Comparison of ENCODE assay signal across 1 cellular context in the genomic region with DNA sequence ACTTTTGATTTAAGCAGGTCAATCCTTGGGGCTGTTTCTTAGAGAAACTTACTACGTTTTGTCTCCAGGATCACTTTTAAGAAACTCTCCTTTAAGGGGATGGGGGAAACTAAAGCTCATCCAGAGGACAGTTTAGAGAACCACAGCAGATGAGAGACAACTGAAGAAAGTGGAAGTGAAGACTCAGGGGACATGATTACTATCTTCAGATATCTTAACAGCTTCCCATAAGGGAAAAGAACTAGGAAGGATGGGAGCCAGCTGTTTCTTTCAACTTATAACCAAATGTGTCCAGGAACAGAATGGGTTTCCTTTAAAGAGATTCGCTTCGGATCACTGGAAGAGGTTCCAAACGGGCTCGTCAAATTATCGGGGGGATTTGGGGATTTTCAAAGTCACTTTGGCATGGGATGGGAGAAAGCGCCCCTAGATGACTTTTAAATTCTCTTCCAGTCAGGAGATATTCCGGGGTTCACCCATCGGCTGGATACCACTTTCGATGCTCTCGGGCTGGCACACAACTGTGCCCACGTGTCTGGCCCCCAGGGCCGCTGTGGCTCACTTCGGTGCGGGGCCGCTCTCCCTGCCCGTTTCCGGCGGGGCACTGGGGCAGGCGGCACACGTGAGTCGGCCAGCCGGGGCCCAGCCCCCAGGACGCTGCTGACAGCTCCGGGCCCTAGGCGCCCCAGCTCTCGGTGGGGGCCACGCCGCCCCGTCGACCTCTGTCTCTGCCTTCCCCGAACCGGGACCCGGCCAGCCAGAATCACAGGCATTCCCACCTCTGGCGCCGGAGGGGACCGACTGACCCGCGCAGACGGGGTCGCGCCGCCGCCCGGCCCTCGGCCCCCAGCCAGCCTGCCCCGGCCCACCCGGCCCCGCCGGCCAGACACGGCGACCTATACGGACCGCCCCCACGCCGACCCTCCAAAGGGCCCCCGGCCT.
A peak's percentile ranks its signal among the peaks of the same experiment; 100 is the strongest.
TF ChIP-seq lines count a peak whose summit lies in the region.

No MANE protein-coding gene starts in this region.

TF ChIP-seq in HEK293, 187 proteins besides CTCF, POLR2A, EP300 and RAD21 (continued from another document):
- TF ChIP-seq SP3 (tag by site-specific recombination; IDR thresholded peaks at IDR 0.05) (no peak), PRDM1 (tag by site-specific recombination; IDR thresholded peaks at IDR 0.05) (peak; percentile 85), ZNF629 (tag by site-specific recombination; IDR thresholded peaks at IDR 0.05) (0 out of 2 replicates have a peak, but pooled peaks have one; percentile 12), ZNF48 (tag by site-specific recombination; IDR thresholded peaks at IDR 0.05) (no peak), ZEB2 (tag by site-specific recombination; IDR thresholded peaks at IDR 0.05) (peak; percentile 59; the same call in 1 of the 2 replicates), ZSCAN23 (tag by site-specific recombination; IDR thresholded peaks at IDR 0.05) (0 out of 2 replicates have a peak, but pooled peaks have one; percentile 17)
- TF ChIP-seq, protein P1, sequence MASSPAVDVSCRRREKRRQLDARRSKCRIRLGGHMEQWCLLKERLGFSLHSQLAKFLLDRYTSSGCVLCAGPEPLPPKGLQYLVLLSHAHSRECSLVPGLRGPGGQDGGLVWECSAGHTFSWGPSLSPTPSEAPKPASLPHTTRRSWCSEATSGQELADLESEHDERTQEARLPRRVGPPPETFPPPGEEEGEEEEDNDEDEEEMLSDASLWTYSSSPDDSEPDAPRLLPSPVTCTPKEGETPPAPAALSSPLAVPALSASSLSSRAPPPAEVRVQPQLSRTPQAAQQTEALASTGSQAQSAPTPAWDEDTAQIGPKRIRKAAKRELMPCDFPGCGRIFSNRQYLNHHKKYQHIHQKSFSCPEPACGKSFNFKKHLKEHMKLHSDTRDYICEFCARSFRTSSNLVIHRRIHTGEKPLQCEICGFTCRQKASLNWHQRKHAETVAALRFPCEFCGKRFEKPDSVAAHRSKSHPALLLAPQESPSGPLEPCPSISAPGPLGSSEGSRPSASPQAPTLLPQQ (tag by site-specific recombination; IDR thresholded peaks at IDR 0.05), result peak; percentile 90
- TF ChIP-seq, protein P2, sequence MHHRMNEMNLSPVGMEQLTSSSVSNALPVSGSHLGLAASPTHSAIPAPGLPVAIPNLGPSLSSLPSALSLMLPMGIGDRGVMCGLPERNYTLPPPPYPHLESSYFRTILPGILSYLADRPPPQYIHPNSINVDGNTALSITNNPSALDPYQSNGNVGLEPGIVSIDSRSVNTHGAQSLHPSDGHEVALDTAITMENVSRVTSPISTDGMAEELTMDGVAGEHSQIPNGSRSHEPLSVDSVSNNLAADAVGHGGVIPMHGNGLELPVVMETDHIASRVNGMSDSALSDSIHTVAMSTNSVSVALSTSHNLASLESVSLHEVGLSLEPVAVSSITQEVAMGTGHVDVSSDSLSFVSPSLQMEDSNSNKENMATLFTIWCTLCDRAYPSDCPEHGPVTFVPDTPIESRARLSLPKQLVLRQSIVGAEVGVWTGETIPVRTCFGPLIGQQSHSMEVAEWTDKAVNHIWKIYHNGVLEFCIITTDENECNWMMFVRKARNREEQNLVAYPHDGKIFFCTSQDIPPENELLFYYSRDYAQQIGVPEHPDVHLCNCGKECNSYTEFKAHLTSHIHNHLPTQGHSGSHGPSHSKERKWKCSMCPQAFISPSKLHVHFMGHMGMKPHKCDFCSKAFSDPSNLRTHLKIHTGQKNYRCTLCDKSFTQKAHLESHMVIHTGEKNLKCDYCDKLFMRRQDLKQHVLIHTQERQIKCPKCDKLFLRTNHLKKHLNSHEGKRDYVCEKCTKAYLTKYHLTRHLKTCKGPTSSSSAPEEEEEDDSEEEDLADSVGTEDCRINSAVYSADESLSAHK (tag by site-specific recombination; IDR thresholded peaks at IDR 0.05), result no peak
- TF ChIP-seq, protein P3, sequence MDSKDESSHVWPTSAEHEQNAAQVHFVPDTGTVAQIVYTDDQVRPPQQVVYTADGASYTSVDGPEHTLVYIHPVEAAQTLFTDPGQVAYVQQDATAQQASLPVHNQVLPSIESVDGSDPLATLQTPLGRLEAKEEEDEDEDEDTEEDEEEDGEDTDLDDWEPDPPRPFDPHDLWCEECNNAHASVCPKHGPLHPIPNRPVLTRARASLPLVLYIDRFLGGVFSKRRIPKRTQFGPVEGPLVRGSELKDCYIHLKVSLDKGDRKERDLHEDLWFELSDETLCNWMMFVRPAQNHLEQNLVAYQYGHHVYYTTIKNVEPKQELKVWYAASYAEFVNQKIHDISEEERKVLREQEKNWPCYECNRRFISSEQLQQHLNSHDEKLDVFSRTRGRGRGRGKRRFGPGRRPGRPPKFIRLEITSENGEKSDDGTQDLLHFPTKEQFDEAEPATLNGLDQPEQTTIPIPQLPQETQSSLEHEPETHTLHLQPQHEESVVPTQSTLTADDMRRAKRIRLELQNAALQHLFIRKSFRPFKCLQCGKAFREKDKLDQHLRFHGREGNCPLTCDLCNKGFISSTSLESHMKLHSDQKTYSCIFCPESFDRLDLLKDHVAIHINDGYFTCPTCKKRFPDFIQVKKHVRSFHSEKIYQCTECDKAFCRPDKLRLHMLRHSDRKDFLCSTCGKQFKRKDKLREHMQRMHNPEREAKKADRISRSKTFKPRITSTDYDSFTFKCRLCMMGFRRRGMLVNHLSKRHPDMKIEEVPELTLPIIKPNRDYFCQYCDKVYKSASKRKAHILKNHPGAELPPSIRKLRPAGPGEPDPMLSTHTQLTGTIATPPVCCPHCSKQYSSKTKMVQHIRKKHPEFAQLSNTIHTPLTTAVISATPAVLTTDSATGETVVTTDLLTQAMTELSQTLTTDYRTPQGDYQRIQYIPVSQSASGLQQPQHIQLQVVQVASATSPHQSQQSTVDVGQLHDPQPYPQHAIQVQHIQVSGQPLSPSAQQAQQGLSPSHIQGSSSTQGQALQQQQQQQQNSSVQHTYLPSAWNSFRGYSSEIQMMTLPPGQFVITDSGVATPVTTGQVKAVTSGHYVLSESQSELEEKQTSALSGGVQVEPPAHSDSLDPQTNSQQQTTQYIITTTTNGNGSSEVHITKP (tag by site-specific recombination; IDR thresholded peaks at IDR 0.05), result peak; percentile 72
- TF ChIP-seq, protein P4, sequence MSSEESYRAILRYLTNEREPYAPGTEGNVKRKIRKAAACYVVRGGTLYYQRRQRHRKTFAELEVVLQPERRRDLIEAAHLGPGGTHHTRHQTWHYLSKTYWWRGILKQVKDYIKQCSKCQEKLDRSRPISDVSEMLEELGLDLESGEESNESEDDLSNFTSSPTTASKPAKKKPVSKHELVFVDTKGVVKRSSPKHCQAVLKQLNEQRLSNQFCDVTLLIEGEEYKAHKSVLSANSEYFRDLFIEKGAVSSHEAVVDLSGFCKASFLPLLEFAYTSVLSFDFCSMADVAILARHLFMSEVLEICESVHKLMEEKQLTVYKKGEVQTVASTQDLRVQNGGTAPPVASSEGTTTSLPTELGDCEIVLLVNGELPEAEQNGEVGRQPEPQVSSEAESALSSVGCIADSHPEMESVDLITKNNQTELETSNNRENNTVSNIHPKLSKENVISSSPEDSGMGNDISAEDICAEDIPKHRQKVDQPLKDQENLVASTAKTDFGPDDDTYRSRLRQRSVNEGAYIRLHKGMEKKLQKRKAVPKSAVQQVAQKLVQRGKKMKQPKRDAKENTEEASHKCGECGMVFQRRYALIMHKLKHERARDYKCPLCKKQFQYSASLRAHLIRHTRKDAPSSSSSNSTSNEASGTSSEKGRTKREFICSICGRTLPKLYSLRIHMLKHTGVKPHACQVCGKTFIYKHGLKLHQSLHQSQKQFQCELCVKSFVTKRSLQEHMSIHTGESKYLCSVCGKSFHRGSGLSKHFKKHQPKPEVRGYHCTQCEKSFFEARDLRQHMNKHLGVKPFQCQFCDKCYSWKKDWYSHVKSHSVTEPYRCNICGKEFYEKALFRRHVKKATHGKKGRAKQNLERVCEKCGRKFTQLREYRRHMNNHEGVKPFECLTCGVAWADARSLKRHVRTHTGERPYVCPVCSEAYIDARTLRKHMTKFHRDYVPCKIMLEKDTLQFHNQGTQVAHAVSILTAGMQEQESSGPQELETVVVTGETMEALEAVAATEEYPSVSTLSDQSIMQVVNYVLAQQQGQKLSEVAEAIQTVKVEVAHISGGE (tag by site-specific recombination; conservative IDR thresholded peaks at IDR 0.05; ENCODE audit: low read depth), result peak; percentile 77
